Comparison of ENCODE assay signal across 8 cellular contexts in the genomic region with DNA sequence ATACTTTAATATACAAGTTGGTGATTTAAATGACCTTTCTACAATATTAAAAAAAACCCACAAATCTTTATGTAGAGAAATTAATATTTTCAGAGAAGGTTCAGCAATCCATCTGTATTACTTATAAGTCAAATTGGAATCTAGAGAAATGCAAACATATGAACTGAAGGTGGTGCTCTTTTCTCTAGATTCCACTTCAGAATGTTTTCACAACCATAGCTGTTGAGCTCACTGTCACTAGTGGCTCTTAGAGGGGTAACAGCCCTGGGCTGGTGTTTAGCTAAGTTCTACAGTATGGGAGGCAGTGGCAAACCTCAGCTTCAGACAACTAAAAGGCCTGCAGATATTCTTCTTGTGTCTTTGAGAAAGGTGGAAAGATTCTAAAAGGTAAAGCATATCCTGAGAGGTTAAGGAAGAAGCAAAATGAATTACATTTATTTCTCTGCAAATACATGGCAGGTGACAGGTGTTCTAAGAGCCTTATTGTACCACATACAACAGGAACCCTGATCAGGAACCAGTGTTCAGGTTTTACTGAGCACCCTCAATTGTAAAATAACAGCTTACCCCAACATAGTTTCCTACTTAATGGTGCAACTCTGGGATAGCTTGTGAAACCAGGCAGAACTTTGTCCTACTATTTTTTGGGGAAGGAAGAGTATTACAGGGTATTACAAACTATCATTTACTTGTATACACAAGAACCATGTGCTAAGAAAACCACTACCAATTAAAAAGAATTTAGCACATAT. TPM values are rescaled to one million over a fixed set of nuclear protein-coding genes. Genes with fewer than 3 reads are reported as not detected.
DNase-seq lines count a peak whose midpoint lies in the region; ATAC-seq, FAIRE-seq and TF ChIP-seq lines count a peak whose summit lies in the region.

No MANE protein-coding gene starts in this region.

- in situ Hi-C loops in astrocyte of the cerebellum (cut with HindIII; ENCODE audit: low sequenced_read_pairs) = no loop called here

- no peak overlapping the region for H3K27ac ChIP-seq in lung (ENCODE audit: low read depth in 1 of 2, low read length in 1 of 2)

- peaks cover 0 to 3% of the 10 kb centered on the region in 2 donors for H3K36me3 ChIP-seq in lung (ENCODE audit: control insufficient read depth in 2 of 2, insufficient read depth in 2 of 2, low read length in 2 of 2)

- peak; percentile 25 for DNase-seq in LHCN-M2 (ENCODE audit: low read depth)
- peak; percentile 27 for DNase-seq in astrocyte of the cerebellum (ENCODE audit: low read depth)
- no peak for DNase-seq in lung (ENCODE audit: low spot score)
- DNase-seq in NCI-H510A treated with DMSO at 0.1 percent for 48 hours (lab: John Stamatoyannopoulos, UW) = no peak
- no peak for DNase-seq in nucleus accumbens (lab: John Stamatoyannopoulos, UW)

- FAIRE-seq in G401.6 (lab: Jason Lieb, UNC) = peak; percentile 54

- ATAC-seq in lung (ENCODE audit: insufficient read depth, low FRiP score) = peak; percentile 27
- ATAC-seq in HG03342 (IDR thresholded peaks at IDR 0.05; ENCODE audit: unreplicated experiment) = no peak
- ATAC-seq in HG02885 (IDR thresholded peaks at IDR 0.05; ENCODE audit: poor library complexity, unreplicated experiment) = no peak

- no peaks in the 10 kb centered on the region for H3K9me3 ChIP-seq in lung (ENCODE audit: control insufficient read depth in 2 of 2, insufficient read depth in 1 of 2, low read length in 1 of 2)

- H3K4me1 ChIP-seq in lung (ENCODE audit: control insufficient read depth in 2 of 2, insufficient read depth in 2 of 2, low read length in 2 of 2) = peaks cover 0 to 1% of the 10 kb centered on the region in 2 donors

- H3K4me3 ChIP-seq in astrocyte of the cerebellum (ENCODE audit: low read depth, low read length) = no peak overlapping the region
- no peak overlapping the region for H3K4me3 ChIP-seq in lung

- TF ChIP-seq CTCF in astrocyte of the cerebellum (IDR thresholded peaks at IDR 0.05; ENCODE audit: low read depth, low read length, missing control alignments) (peak; percentile 15), lung (IDR thresholded peaks at IDR 0.05; ENCODE audit: control extremely low read depth, extremely low read depth) (peak; percentile 7)

- H3K27me3 ChIP-seq in lung (ENCODE audit: control insufficient read depth, insufficient read depth) = no peaks in the 10 kb centered on the region

RNA-seq across cellular contexts. Expression of gene SAMHD1, which starts 56.6 kb away (rescaled TPM):
- total RNA-seq in LHCN-M2 (2014; rRNA removed) (12.6 and 21.5 TPM in 2 replicates), lung (100 to 1,000 TPM in 1 of 2 donors, 10 to 100 TPM in 1; 94.3 to 184 TPM)
- polyA plus RNA-seq in LHCN-M2 (2012) = 4.7 TPM
- polyA plus RNA-seq in lung = 10 to 100 TPM; 59.7 to 87.6 TPM

Comparison
In these comparisons a context has a peak if more than half of its experiments do, and no peak if none do; other contexts are left out.
1. DNase-seq: peak in LHCN-M2 (single experiment) and astrocyte of the cerebellum (single experiment); none in lung (single experiment), NCI-H510A treated with DMSO at 0.1 percent for 48 hours (single experiment) and nucleus accumbens (0 of 56).